ENCODE assay signal across 8 cellular contexts in genomic region chr17:57956311-57957119, GRCh38. TPM values are rescaled to one million over a fixed set of nuclear protein-coding genes. Genes with fewer than 3 reads are reported as not detected.
DNase-seq lines count a peak whose midpoint lies in the region; ATAC-seq and TF ChIP-seq lines count a peak whose summit lies in the region.

No MANE protein-coding gene starts in this region.

- no peak overlapping the region for H3K4me3 ChIP-seq in GM12864 (ENCODE audit: low read depth, low read length)
- H3K4me3 ChIP-seq in MM.1S (ENCODE audit: low read length): no peak overlapping the region
- H3K4me3 ChIP-seq in naive thymus-derived CD4-positive, alpha-beta T cell (ENCODE audit: low read length): peak overlapping the region; percentile 54

- H3K27me3 ChIP-seq in MM.1S (replicated peaks; ENCODE audit: insufficient read depth, low read length): peaks cover 76% of the 10 kb centered on the region
- H3K27me3 ChIP-seq in naive thymus-derived CD4-positive, alpha-beta T cell (ENCODE audit: control insufficient read depth in 2 of 2, insufficient read depth in 2 of 2, low read length in 2 of 2): no peaks in the 10 kb centered on the region

- H3K27ac ChIP-seq in MM.1S (ENCODE audit: low read length): no peak overlapping the region
- no peak overlapping the region for H3K27ac ChIP-seq in naive thymus-derived CD4-positive, alpha-beta T cell (ENCODE audit: low read depth, low read length)

- no peaks in the 10 kb centered on the region for H3K9me3 ChIP-seq in MM.1S (replicated peaks; ENCODE audit: insufficient read depth, low read length)
- H3K9me3 ChIP-seq in naive thymus-derived CD4-positive, alpha-beta T cell (ENCODE audit: control insufficient read depth in 2 of 3, low read length in 3 of 3): no peaks in the 10 kb centered on the region

- peak overlapping the region; percentile 70 to 80 for H3K4me3 Mint-ChIP-seq in activated T-cell treated with anti-CD3 and anti-CD28 coated beads, Interleukin-2, amount 50 U/mL, for 72 hours
- peak overlapping the region; percentile 74 to 87 (median 81) for H3K4me3 Mint-ChIP-seq in naive thymus-derived CD4-positive, alpha-beta T cell

- H3K9me2 ChIP-seq in MM.1S (replicated peaks; ENCODE audit: insufficient read depth, low read length): no peaks in the 10 kb centered on the region

- H3K4me1 Mint-ChIP-seq in activated T-cell treated with anti-CD3 and anti-CD28 coated beads, Interleukin-2, amount 50 U/mL, for 72 hours (ENCODE audit: low read depth): peaks cover 20% of the 10 kb centered on the region
- H3K4me1 Mint-ChIP-seq in naive thymus-derived CD4-positive, alpha-beta T cell: peaks cover 6 to 30% (median 27%) of the 10 kb centered on the region in 7 donors

- peak overlapping the region; percentile 98; the same call in 1 of the 2 replicates for H3K4me2 ChIP-seq in MM.1S (ENCODE audit: low read depth, low read length)

- H3K9ac ChIP-seq in MM.1S (ENCODE audit: low read length): no peak overlapping the region

- peaks cover 15% of the 10 kb centered on the region for H3K4me1 ChIP-seq in MM.1S (ENCODE audit: low read length)
- H3K4me1 ChIP-seq in naive thymus-derived CD4-positive, alpha-beta T cell (ENCODE audit: control insufficient read depth in 2 of 2, insufficient read depth in 2 of 2, low read length in 2 of 2): peaks cover 14% of the 10 kb centered on the region in 2 donors

- CTCF ChIA-PET in naive thymus-derived CD4-positive, alpha-beta T cell (lab: Charles Lee): interaction anchor here (0.6 to 1.2 kb wide), 2 partner anchors 43 to 461 kb away, joined by 3 to 5 read pairs; no protein-coding TSS in a partner anchor

- H3K79me2 ChIP-seq in MM.1S (ENCODE audit: low read length): no peaks in the 10 kb centered on the region

- H3K27me3 Mint-ChIP-seq in activated T-cell treated with anti-CD3 and anti-CD28 coated beads, Interleukin-2, amount 50 U/mL, for 72 hours (ENCODE audit: low read depth): peaks cover 53% of the 10 kb centered on the region
- H3K27me3 Mint-ChIP-seq in naive thymus-derived CD4-positive, alpha-beta T cell: peaks cover 4 to 70% (median 9%) of the 10 kb centered on the region in 5 donors

- intact Hi-C loops in naive thymus-derived CD4-positive, alpha-beta T cell (cut with micrococcal nuclease): loop anchor here (2.0 to 5.0 kb wide), 2 partner anchors 30 to 41 kb away; no protein-coding TSS in a partner anchor

- H3K36me3 ChIP-seq in MM.1S (replicated peaks; ENCODE audit: insufficient read depth, low read length): no peaks in the 10 kb centered on the region
- H3K36me3 ChIP-seq in naive thymus-derived CD4-positive, alpha-beta T cell (ENCODE audit: control insufficient read depth in 2 of 3, insufficient read depth in 3 of 3, low read length in 3 of 3): no peaks in the 10 kb centered on the region

- no peak overlapping the region for H3K27ac Mint-ChIP-seq in activated T-cell treated with anti-CD3 and anti-CD28 coated beads, Interleukin-2, amount 50 U/mL, for 72 hours
- peak overlapping the region in 2 of 9 donors; percentile 55 to 67 for H3K27ac Mint-ChIP-seq in naive thymus-derived CD4-positive, alpha-beta T cell

- H3F3A ChIP-seq in MM.1S (ENCODE audit: insufficient read depth, low read length): peaks cover 10% of the 10 kb centered on the region; the same call in 1 of the 2 replicates

- POLR2A ChIA-PET in naive thymus-derived CD4-positive, alpha-beta T cell (lab: Charles Lee): interaction anchor here (0.9 to 2.0 kb wide), 2 partner anchors 10 to 51 kb away, joined by 3 to 5 read pairs; partner anchors contain the start of gene SRSF1

- H3K9me3 Mint-ChIP-seq in activated T-cell treated with anti-CD3 and anti-CD28 coated beads, Interleukin-2, amount 50 U/mL, for 72 hours: no peaks in the 10 kb centered on the region
- H3K9me3 Mint-ChIP-seq in naive thymus-derived CD4-positive, alpha-beta T cell: no peaks in the 10 kb centered on the region

- H2AFZ ChIP-seq in MM.1S (ENCODE audit: low read length): no peak overlapping the region

- 0 out of 2 replicates have a peak, but pooled peaks cover 3% of the 10 kb centered on the region for H4K20me1 ChIP-seq in MM.1S (ENCODE audit: insufficient read depth, low read length)

- TF ChIP-seq CTCF in GM12864 (IDR thresholded peaks at IDR 0.05; ENCODE audit: low read depth, low read length, missing control alignments) (no peak), MM.1S (IDR thresholded peaks at IDR 0.05; ENCODE audit: low read length) (no peak)

- ATAC-seq in GM21529 (IDR thresholded peaks at IDR 0.05; ENCODE audit: unreplicated experiment): peak; percentile 72
- peak; percentile 51 to 62 for ATAC-seq in activated T-cell treated with anti-CD3 and anti-CD28 coated beads, Interleukin-2, amount 50 U/mL, for 72 hours (replicated peaks in 1 of 2)
- ATAC-seq in naive thymus-derived CD4-positive, alpha-beta T cell: peak; percentile 66

- DNase-seq in GM12864 (ENCODE audit: low read depth): peak; percentile 78
- DNase-seq in MM.1S: peak; percentile 80
- peak; percentile 42 to 45 for DNase-seq in activated T-cell treated with anti-CD3 and anti-CD28 coated beads, Interleukin-2, amount 50 U/mL, for 72 hours
- peak in 8 of 9 donors; percentile 17 to 54 (median 38) for DNase-seq in naive thymus-derived CD4-positive, alpha-beta T cell
- DNase-seq in NCI-H146 (lab: John Stamatoyannopoulos, UW): no peak
- no peak for DNase-seq in inferior parietal cortex (ENCODE audit: extremely low spot score)
- no peak for DNase-seq in dedifferentiated amniotic fluid mesenchymal stem cell (ENCODE audit: extremely low spot score)

- H3K36me3 Mint-ChIP-seq in activated T-cell treated with anti-CD3 and anti-CD28 coated beads, Interleukin-2, amount 50 U/mL, for 72 hours (ENCODE audit: insufficient read depth in 2 of 2): no peaks in the 10 kb centered on the region
- H3K36me3 Mint-ChIP-seq in naive thymus-derived CD4-positive, alpha-beta T cell: no peaks in the 10 kb centered on the region

RNA-seq across cellular contexts. Expression of gene CUEDC1, which starts 1.3 kb away (rescaled TPM):
- total RNA-seq in activated T-cell treated with anti-CD3 and anti-CD28 coated beads, Interleukin-2, amount 50 U/mL, for 72 hours: 1 to 10 TPM; 1.1 to 1.4 TPM
- total RNA-seq in naive thymus-derived CD4-positive, alpha-beta T cell: 1 to 10 TPM in 3 of 5 experiments, under 1 TPM in 2; 0.10 to 7.7 (median 1.0) TPM
- not detected for polyA plus RNA-seq in naive thymus-derived CD4-positive, alpha-beta T cell

RNA-seq across cellular contexts. Expression of gene VEZF1, which starts 31.5 kb away (rescaled TPM):
- total RNA-seq in activated T-cell treated with anti-CD3 and anti-CD28 coated beads, Interleukin-2, amount 50 U/mL, for 72 hours: 10 to 100 TPM; 42.6 to 44.6 TPM
- 10 to 100 TPM; 43.2 to 81.9 (median 46.3) TPM for total RNA-seq in naive thymus-derived CD4-positive, alpha-beta T cell
- 10 to 100 TPM; 47.6 to 51.2 TPM for polyA plus RNA-seq in naive thymus-derived CD4-positive, alpha-beta T cell

RNA-seq across cellular contexts. Expression of gene SRSF1, which starts 50.5 kb away (rescaled TPM):
- 100 to 1,000 TPM; 233 to 281 TPM for total RNA-seq in activated T-cell treated with anti-CD3 and anti-CD28 coated beads, Interleukin-2, amount 50 U/mL, for 72 hours
- 100 to 1,000 TPM; 115 to 362 (median 249) TPM for total RNA-seq in naive thymus-derived CD4-positive, alpha-beta T cell
- 10 to 100 TPM; 48.7 to 49.3 TPM for polyA plus RNA-seq in naive thymus-derived CD4-positive, alpha-beta T cell

Comparison
In these comparisons a context has a peak if more than half of its experiments do, and no peak if none do; other contexts are left out.
1. DNase-seq: peak in GM12864 (single experiment), MM.1S (single experiment), activated T-cell treated with anti-CD3 and anti-CD28 coated beads, Interleukin-2, amount 50 U/mL, for 72 hours (2 of 2) and naive thymus-derived CD4-positive, alpha-beta T cell (8 of 9); none in NCI-H146 (single experiment), inferior parietal cortex (single experiment) and dedifferentiated amniotic fluid mesenchymal stem cell (single experiment).
2. Peak in every context shown above with its lines, with median percentiles within 50 percentile points of each other: ATAC-seq.